ENCODE assay signal across 8 cellular contexts in genomic region chr22:37498289-37498909, GRCh38. TPM values are rescaled to one million over a fixed set of nuclear protein-coding genes. Genes with fewer than 3 reads are reported as not detected.
DNase-seq lines count a peak whose midpoint lies in the region; ATAC-seq, FAIRE-seq and TF ChIP-seq lines count a peak whose summit lies in the region.

No MANE protein-coding gene starts in this region.

- FAIRE-seq in H54 (lab: Jason Lieb, UNC): no peak

- no peaks in the 10 kb centered on the region for H3K36me3 ChIP-seq in prostate gland

- H3K27me3 ChIP-seq in prostate gland (replicated peaks; ENCODE audit: insufficient read depth): no peaks in the 10 kb centered on the region

- H3K27ac ChIP-seq in prostate gland: no peak overlapping the region

- DNase-seq in COR-L47 (lab: John Stamatoyannopoulos, UW) (peak; percentile 22), choroid plexus epithelial cell (ENCODE audit: low read depth) (peak; percentile 19), prostate gland (ENCODE audit: low spot score) (no peak), midbrain (lab: John Stamatoyannopoulos, UW) (no peak), H54 (ENCODE audit: insufficient read length, low spot score) (no peak)

- H3K4me3 ChIP-seq in choroid plexus epithelial cell (ENCODE audit: low read depth, low read length) (no peak overlapping the region), prostate gland (no peak overlapping the region)

- no peak for TF ChIP-seq POLR2A in prostate gland (IDR thresholded peaks at IDR 0.05)
- TF ChIP-seq POLR2A in H54 (IDR thresholded peaks at IDR 0.05; ENCODE audit: low read depth, low read length): no peak

- TF ChIP-seq CTCF in choroid plexus epithelial cell (conservative IDR thresholded peaks at IDR 0.05; ENCODE audit: low read depth, low read length) (peak; percentile 58), prostate gland (IDR thresholded peaks at IDR 0.05) (peak in 3 of 4 experiments; percentile 9 to 35 (median 30))

- ATAC-seq in HG02973 (IDR thresholded peaks at IDR 0.05; ENCODE audit: unreplicated experiment) (peak; percentile 48), HG03196 (IDR thresholded peaks at IDR 0.05; ENCODE audit: unreplicated experiment) (no peak)
- ATAC-seq in activated CD4-positive, CD25-positive, alpha-beta regulatory T cell treated with anti-CD3 and anti-CD28 coated beads, Interleukin-2, amount 50 U/mL, for 24 hours: peak; percentile 85 to 94

- no peaks in the 10 kb centered on the region for H3K9me3 ChIP-seq in prostate gland

- peaks cover 19% of the 10 kb centered on the region for H3K4me1 ChIP-seq in prostate gland (replicated peaks)

- WGBS in prostate gland: 67% methylated on average over 14 of the region's 15 CpGs

- intact Hi-C loops in prostate gland (cut with DNase I): no loop called here

RNA-seq across cellular contexts. Expression of gene MFNG, which starts 12.2 kb away (rescaled TPM):
- total RNA-seq in prostate gland: 1 to 10 TPM; 4.4 to 7.3 TPM

RNA-seq across cellular contexts. Expression of gene CARD10, which starts 20.8 kb away (rescaled TPM):
- 10 to 100 TPM; 14.2 to 70.7 TPM for total RNA-seq in prostate gland

Comparison
In these comparisons a context has a peak if more than half of its experiments do, and no peak if none do; other contexts are left out.
1. DNase-seq: peak in COR-L47 (single experiment) and choroid plexus epithelial cell (single experiment); none in prostate gland (single experiment), midbrain (single experiment) and H54 (single experiment).